Comparison of ENCODE assay signal across 12 cellular contexts in the genomic region with DNA sequence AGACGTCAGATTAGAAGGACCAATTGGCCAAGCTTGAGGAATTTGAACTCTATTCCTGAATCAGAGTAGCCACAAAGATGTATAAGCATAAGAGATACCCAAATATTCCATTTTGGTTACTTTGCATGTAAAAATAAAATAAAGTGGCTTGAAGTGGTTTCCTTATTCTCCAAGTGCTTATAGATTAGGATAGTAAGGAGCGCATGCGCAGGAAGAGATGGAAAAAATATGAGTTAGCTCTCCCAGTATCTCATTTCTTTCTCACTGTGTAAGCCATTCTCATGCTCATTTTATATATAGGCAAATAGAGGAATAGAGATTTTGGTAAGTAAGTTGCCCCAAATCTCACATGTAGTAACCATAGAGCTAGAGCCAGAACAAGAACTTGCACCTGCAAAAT.
"Had no signal": no experiment of that assay in that cellular context is flagged by ENCODE, and none has a peak within 500 bp of the region (broad histone marks: within the 10 kb centered on the region; RNA-seq: fewer than 3 reads in every experiment).

No MANE protein-coding gene starts in this region.

- H3K9me3 ChIP-seq: HAP-1 had no signal

- H3K4me1 ChIP-seq: HAP-1 had no signal

- H3K9ac ChIP-seq: KMS-11 had no signal

- ATAC-seq: GM23338, HCT116 had no signal

- H3K27ac ChIP-seq: HL-60, KMS-11 had no signal

- H3K9me3 Mint-ChIP-seq: GM23338, HFFc6 had no signal

- FAIRE-seq: H1, H54, HTR-8/SVneo had no signal

- H2AFZ ChIP-seq: GM23338 had no signal

- H3K4me3 Mint-ChIP-seq: GM23338, HFFc6 had no signal

- DNase-seq: HFFc6, IMR-90, Karpas-422, KBM-7 had no signal

- H3K36me3 ChIP-seq: HAP-1 had no signal

- H3K4me3 ChIP-seq: GM23338, HAP-1 had no signal

- H3K27ac Mint-ChIP-seq: GM23338, HFFc6 had no signal

- H3K4me2 ChIP-seq: GM23338, KMS-11 had no signal
